In the genomic region with DNA sequence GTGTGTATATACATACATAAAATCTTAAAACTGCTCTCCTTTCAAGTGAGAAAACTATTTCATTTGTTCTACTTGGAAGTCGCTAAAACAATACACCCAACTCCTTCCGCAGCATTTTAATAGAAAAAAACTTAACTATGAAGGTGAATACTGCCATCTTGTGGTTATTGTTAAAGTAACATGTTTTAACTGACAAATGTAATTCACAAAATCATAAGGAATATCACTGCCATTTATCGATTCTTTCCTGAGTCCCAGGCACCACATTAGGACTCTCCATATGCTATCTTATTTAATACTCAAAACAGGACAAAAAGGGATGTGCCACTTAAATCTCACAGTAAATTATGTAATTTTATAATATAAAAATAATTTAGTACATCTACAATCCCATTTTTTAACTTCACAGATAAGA, we compare ENCODE assay signal across 7 cellular contexts.
DNase-seq lines count a peak whose midpoint lies in the region; ATAC-seq, FAIRE-seq and TF ChIP-seq lines count a peak whose summit lies in the region.

No MANE protein-coding gene starts in this region.

- TF ChIP-seq CTCF in OCI-LY1 (IDR thresholded peaks at IDR 0.05; ENCODE audit: low read length) (peak; percentile 50), endothelial cell of umbilical vein (IDR thresholded peaks at IDR 0.05; ENCODE audit: extremely low read depth in 1 of 2, insufficient read depth in 1 of 2, low read depth in 1 of 2, low read length in 2 of 2) (peak; percentile 19 to 21), osteocyte (IDR thresholded peaks at IDR 0.05) (peak; percentile 66)

- dilution Hi-C loops in endothelial cell of umbilical vein (cut with MboI; ENCODE audit: extremely low pct_ligation_motif_present, low sequenced_read_pairs) = no loop called here

- no peaks in the 10 kb centered on the region for H3K36me3 ChIP-seq in HUES64 (ENCODE audit: insufficient read depth, low read length)
- no peaks in the 10 kb centered on the region for H3K36me3 ChIP-seq in OCI-LY1 (ENCODE audit: insufficient read depth, low read length)
- no peaks in the 10 kb centered on the region for H3K36me3 ChIP-seq in endothelial cell of umbilical vein (ENCODE audit: control insufficient read depth in 2 of 2, extremely low read depth in 1 of 2, insufficient read depth in 2 of 2, low read length in 2 of 2)

- H3K27ac ChIP-seq in HUES64 (ENCODE audit: low read depth, low read length) = no peak overlapping the region
- H3K27ac ChIP-seq in OCI-LY1 (ENCODE audit: low read depth, low read length, poor library complexity, severe bottlenecking) = no peak overlapping the region
- no peak overlapping the region for H3K27ac ChIP-seq in endothelial cell of umbilical vein (ENCODE audit: insufficient read depth, low read depth, low read length)

- H3K4me3 Mint-ChIP-seq in osteocyte (ENCODE audit: unreplicated experiment) = no peak overlapping the region

- H3K9me3 Mint-ChIP-seq in osteocyte (ENCODE audit: unreplicated experiment) = no peaks in the 10 kb centered on the region

- H3K4me1 Mint-ChIP-seq in osteocyte (ENCODE audit: unreplicated experiment) = no peaks in the 10 kb centered on the region

- H3K4me1 ChIP-seq in HUES64 (ENCODE audit: insufficient read depth, low read length) (no peaks in the 10 kb centered on the region), OCI-LY1 (ENCODE audit: insufficient read depth, low read length, severe bottlenecking) (no peaks in the 10 kb centered on the region), endothelial cell of umbilical vein (ENCODE audit: control insufficient read depth, extremely low read depth, insufficient read depth, low read length) (no peaks in the 10 kb centered on the region)

- no TSS peak for BruUV-seq in endothelial cell of umbilical vein (replicated peaks; lab: Mats Ljungman, UMichigan)

- H3K27me3 Mint-ChIP-seq in osteocyte (ENCODE audit: unreplicated experiment) = peaks cover 33% of the 10 kb centered on the region

- H3K79me2 ChIP-seq in OCI-LY1 (ENCODE audit: insufficient read depth, low read length) (no peaks in the 10 kb centered on the region), endothelial cell of umbilical vein (ENCODE audit: control insufficient read depth, insufficient read depth, low read length) (no peaks in the 10 kb centered on the region)

- DNase-seq in GDM1 (lab: John Stamatoyannopoulos, UW) (peak; percentile 2), endothelial cell of umbilical vein (ENCODE audit: low read depth, low spot score) (peak; percentile 58), osteocyte (ENCODE audit: extremely low spot score, unreplicated experiment) (no peak)

- H3K36me3 Mint-ChIP-seq in osteocyte (ENCODE audit: unreplicated experiment) = no peaks in the 10 kb centered on the region

- POLR2A ChIA-PET in endothelial cell of umbilical vein (lab: Charles Lee) = no interaction called here

- H3K9me3 ChIP-seq in HUES64 (ENCODE audit: insufficient read depth, low read depth, low read length) = no peaks in the 10 kb centered on the region
- no peaks in the 10 kb centered on the region for H3K9me3 ChIP-seq in OCI-LY1 (ENCODE audit: low read length)
- no peaks in the 10 kb centered on the region for H3K9me3 ChIP-seq in endothelial cell of umbilical vein (replicated peaks; ENCODE audit: control insufficient read depth, insufficient read depth, low read length)

- 61% methylated on average over 1 of the region's 3 CpGs for WGBS in HUES64

- CTCF ChIA-PET in endothelial cell of umbilical vein (lab: Charles Lee) = interaction anchor here (1.0 to 4.6 kb wide), 4 partner anchors 9 to 1699 kb away, joined by 3 to 39 read pairs (median 14); no protein-coding TSS in a partner anchor

- no peak overlapping the region for H2AFZ ChIP-seq in OCI-LY1 (ENCODE audit: low read length)
- H2AFZ ChIP-seq in endothelial cell of umbilical vein (ENCODE audit: low read depth, low read length) = peak overlapping the region; percentile 39

- no peak overlapping the region for H3K27ac Mint-ChIP-seq in osteocyte (ENCODE audit: unreplicated experiment)

- H3K9me2 ChIP-seq in OCI-LY1 (ENCODE audit: low read depth, low read length) = no peaks in the 10 kb centered on the region

- intact Hi-C loops in endothelial cell of umbilical vein (cut with micrococcal nuclease) = loop anchor here (1.0 to 5.0 kb wide), 4 partner anchors 649 to 1698 kb away; a partner anchor contains a TSS

- peak; percentile 77 for FAIRE-seq in endothelial cell of umbilical vein (lab: Jason Lieb, UNC)

- no peak overlapping the region for H3K9ac ChIP-seq in HUES64 (ENCODE audit: low read depth, low read length)
- H3K9ac ChIP-seq in OCI-LY1 (ENCODE audit: low read length) = no peak overlapping the region
- no peak overlapping the region for H3K9ac ChIP-seq in endothelial cell of umbilical vein (replicated peaks; ENCODE audit: extremely low read depth, insufficient read depth, low read length)

- H3F3A ChIP-seq in OCI-LY1 (ENCODE audit: insufficient read depth, low read length) = no peaks in the 10 kb centered on the region

- H4K20me1 ChIP-seq in OCI-LY1 (ENCODE audit: insufficient read depth, low read length) (no peaks in the 10 kb centered on the region), endothelial cell of umbilical vein (replicated peaks; ENCODE audit: control insufficient read depth, extremely low read depth, insufficient read depth, low read length) (no peaks in the 10 kb centered on the region)

- H3K4me3 ChIP-seq in HUES64 (ENCODE audit: low read length) (peak overlapping the region; percentile 28), OCI-LY1 (ENCODE audit: low read depth, low read length, poor library complexity, severe bottlenecking) (no peak overlapping the region), endothelial cell of umbilical vein (replicated peaks in 1 of 3; ENCODE audit: insufficient read depth in 1 of 3, low read depth in 1 of 3, low read length in 3 of 3) (no peak overlapping the region)

- ATAC-seq in GM21576 (IDR thresholded peaks at IDR 0.05; ENCODE audit: unreplicated experiment) (no peak), GM18861 (IDR thresholded peaks at IDR 0.05; ENCODE audit: unreplicated experiment) (no peak)

- no peaks in the 10 kb centered on the region for H3K27me3 ChIP-seq in HUES64 (ENCODE audit: insufficient read depth, low read length)
- H3K27me3 ChIP-seq in OCI-LY1 (ENCODE audit: insufficient read depth, low read length) = no peaks in the 10 kb centered on the region
- peaks cover 9 to 19% of the 10 kb centered on the region in 2 experiments for H3K27me3 ChIP-seq in endothelial cell of umbilical vein (ENCODE audit: control insufficient read depth in 2 of 2, insufficient read depth in 2 of 2, low read length in 2 of 2)

- no peaks in the 10 kb centered on the region for H3K9me1 ChIP-seq in endothelial cell of umbilical vein (replicated peaks; ENCODE audit: control insufficient read depth, extremely low read depth, insufficient read depth, low read length)

- no peak for TF ChIP-seq POLR2A in endothelial cell of umbilical vein (IDR thresholded peaks at IDR 0.05; ENCODE audit: low read depth, low read length)

- H3K4me2 ChIP-seq in OCI-LY1 (ENCODE audit: low read length) = no peak overlapping the region
- peak overlapping the region; percentile 28 for H3K4me2 ChIP-seq in endothelial cell of umbilical vein (ENCODE audit: insufficient read depth, low read length)

TF ChIP-seq in endothelial cell of umbilical vein, 7 proteins besides CTCF, POLR2A, EP300 and RAD21:
- TF ChIP-seq, protein P1, sequence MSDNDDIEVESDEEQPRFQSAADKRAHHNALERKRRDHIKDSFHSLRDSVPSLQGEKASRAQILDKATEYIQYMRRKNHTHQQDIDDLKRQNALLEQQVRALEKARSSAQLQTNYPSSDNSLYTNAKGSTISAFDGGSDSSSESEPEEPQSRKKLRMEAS (IDR thresholded peaks at IDR 0.05; ENCODE audit: insufficient read depth, insufficient read length) = no peak
- TF ChIP-seq JUN (IDR thresholded peaks at IDR 0.05; ENCODE audit: borderline replicate concordance, insufficient read depth, insufficient read length, low read depth) (no peak), POLR2AphosphoS5 (IDR thresholded peaks at IDR 0.05; ENCODE audit: insufficient read depth, low read depth, low read length) (no peak), EZH2 (IDR thresholded peaks at IDR 0.05; ENCODE audit: borderline replicate concordance, low read depth, low read length, severe bottlenecking) (no peak), FOS (IDR thresholded peaks at IDR 0.05; ENCODE audit: borderline replicate concordance, insufficient read depth, low read length) (no peak), MYC (IDR thresholded peaks at IDR 0.05; ENCODE audit: low read depth, low read length) (no peak), GATA2 (IDR thresholded peaks at IDR 0.05; ENCODE audit: insufficient read depth, insufficient read length, low read depth, low read length) (no peak)
